In genomic region chr2:102025016-102025491, GRCh38 we compare ENCODE assay signal across 1 cellular context.
TF ChIP-seq lines count a peak whose summit lies in the region.

No MANE protein-coding gene starts in this region.

TF ChIP-seq in HepG2, 621 proteins besides CTCF, POLR2A, EP300 and RAD21 (continued from another document and continues in another):
- TF ChIP-seq SNAPC2 (CRISPR knock-in tag; IDR thresholded peaks at IDR 0.05) (no peak), GATAD2A (CRISPR knock-in tag; IDR thresholded peaks at IDR 0.05) (peak; percentile 49; the same call in 1 of the 2 replicates), ZNF7 (CRISPR knock-in tag; IDR thresholded peaks at IDR 0.05) (no peak), ZNF747 (CRISPR knock-in tag; IDR thresholded peaks at IDR 0.05; ENCODE audit: borderline replicate concordance) (no peak), ZNF574 (CRISPR knock-in tag; IDR thresholded peaks at IDR 0.05) (no peak), ZNF589 (CRISPR knock-in tag; conservative IDR thresholded peaks at IDR 0.05) (no peak), CCDC6 (CRISPR knock-in tag; IDR thresholded peaks at IDR 0.05) (no peak), ZFP41 (CRISPR knock-in tag; IDR thresholded peaks at IDR 0.05; ENCODE audit: borderline replicate concordance) (no peak), SNAI1 (CRISPR knock-in tag; IDR thresholded peaks at IDR 0.05; ENCODE audit: borderline replicate concordance) (no peak), YEATS4 (CRISPR knock-in tag; IDR thresholded peaks at IDR 0.05; ENCODE audit: borderline replicate concordance) (no peak), ERF (CRISPR knock-in tag; IDR thresholded peaks at IDR 0.05) (0 out of 2 replicates have a peak, but pooled peaks have one; percentile 15), ATF2 (CRISPR knock-in tag; IDR thresholded peaks at IDR 0.05) (no peak), ZBTB42 (CRISPR knock-in tag; IDR thresholded peaks at IDR 0.05) (no peak), MTA1 (CRISPR knock-in tag; IDR thresholded peaks at IDR 0.05; ENCODE audit: borderline replicate concordance) (no peak), ZNF552 (CRISPR knock-in tag; IDR thresholded peaks at IDR 0.05; ENCODE audit: borderline replicate concordance) (no peak), ISL2 (CRISPR knock-in tag; IDR thresholded peaks at IDR 0.05) (no peak), ZNF264 (CRISPR knock-in tag; IDR thresholded peaks at IDR 0.05) (no peak), ZNF784 (CRISPR knock-in tag; IDR thresholded peaks at IDR 0.05; ENCODE audit: borderline replicate concordance) (no peak), SAP130 (CRISPR knock-in tag; IDR thresholded peaks at IDR 0.05; ENCODE audit: low read depth) (peak; percentile 20; the same call in 1 of the 2 replicates), ZFYVE20 (CRISPR knock-in tag; IDR thresholded peaks at IDR 0.05; ENCODE audit: borderline replicate concordance, low read depth) (no peak), ZNF260 (CRISPR knock-in tag; IDR thresholded peaks at IDR 0.05; ENCODE audit: borderline replicate concordance, low read depth) (no peak), ZMAT5 (CRISPR knock-in tag; IDR thresholded peaks at IDR 0.05; ENCODE audit: borderline replicate concordance, low read depth) (no peak), RBFOX2 (IDR thresholded peaks at IDR 0.05; ENCODE audit: low read depth, low read length) (0 out of 2 replicates have a peak, but pooled peaks have one; percentile 7), ATF7 (IDR thresholded peaks at IDR 0.05) (no peak), ATF7 (CRISPR knock-in tag; IDR thresholded peaks at IDR 0.05) (no peak), ZNF550 (CRISPR knock-in tag; IDR thresholded peaks at IDR 0.05; ENCODE audit: borderline replicate concordance) (no peak), DDIT3 (CRISPR knock-in tag; IDR thresholded peaks at IDR 0.05) (no peak), ZBTB8A (CRISPR knock-in tag; IDR thresholded peaks at IDR 0.05; ENCODE audit: borderline replicate concordance, low read depth) (no peak), BCL3 (CRISPR knock-in tag; IDR thresholded peaks at IDR 0.05) (no peak), ELF4 (CRISPR knock-in tag; IDR thresholded peaks at IDR 0.05; ENCODE audit: borderline replicate concordance) (no peak), ZZZ3 (CRISPR knock-in tag; IDR thresholded peaks at IDR 0.05; ENCODE audit: borderline replicate concordance) (no peak), SP2 (CRISPR knock-in tag; IDR thresholded peaks at IDR 0.05) (no peak), EHMT2 (IDR thresholded peaks at IDR 0.05; ENCODE audit: borderline replicate concordance, low read depth, low read length) (0 out of 2 replicates have a peak, but pooled peaks have one; percentile 29), FOXJ3 (CRISPR knock-in tag; IDR thresholded peaks at IDR 0.05; ENCODE audit: borderline replicate concordance) (peak; percentile 24; the same call in 1 of the 2 replicates), ZNF10 (CRISPR knock-in tag; IDR thresholded peaks at IDR 0.05; ENCODE audit: borderline replicate concordance, low read depth) (no peak), ZNF441 (CRISPR knock-in tag; IDR thresholded peaks at IDR 0.05; ENCODE audit: borderline replicate concordance) (no peak), CHCHD3 (CRISPR knock-in tag; IDR thresholded peaks at IDR 0.05) (no peak), ASH2L (IDR thresholded peaks at IDR 0.05; ENCODE audit: insufficient read length, low read depth, low read length) (peak; percentile 46), SKIL (CRISPR knock-in tag; IDR thresholded peaks at IDR 0.05; ENCODE audit: borderline replicate concordance) (no peak), ZNF34 (CRISPR knock-in tag; IDR thresholded peaks at IDR 0.05; ENCODE audit: borderline replicate concordance) (0 out of 2 replicates have a peak, but pooled peaks have one; percentile 2), STAT5B (CRISPR knock-in tag; IDR thresholded peaks at IDR 0.05) (no peak), HMG20A (CRISPR knock-in tag; IDR thresholded peaks at IDR 0.05; ENCODE audit: borderline replicate concordance) (no peak)
- TF ChIP-seq, protein P1, sequence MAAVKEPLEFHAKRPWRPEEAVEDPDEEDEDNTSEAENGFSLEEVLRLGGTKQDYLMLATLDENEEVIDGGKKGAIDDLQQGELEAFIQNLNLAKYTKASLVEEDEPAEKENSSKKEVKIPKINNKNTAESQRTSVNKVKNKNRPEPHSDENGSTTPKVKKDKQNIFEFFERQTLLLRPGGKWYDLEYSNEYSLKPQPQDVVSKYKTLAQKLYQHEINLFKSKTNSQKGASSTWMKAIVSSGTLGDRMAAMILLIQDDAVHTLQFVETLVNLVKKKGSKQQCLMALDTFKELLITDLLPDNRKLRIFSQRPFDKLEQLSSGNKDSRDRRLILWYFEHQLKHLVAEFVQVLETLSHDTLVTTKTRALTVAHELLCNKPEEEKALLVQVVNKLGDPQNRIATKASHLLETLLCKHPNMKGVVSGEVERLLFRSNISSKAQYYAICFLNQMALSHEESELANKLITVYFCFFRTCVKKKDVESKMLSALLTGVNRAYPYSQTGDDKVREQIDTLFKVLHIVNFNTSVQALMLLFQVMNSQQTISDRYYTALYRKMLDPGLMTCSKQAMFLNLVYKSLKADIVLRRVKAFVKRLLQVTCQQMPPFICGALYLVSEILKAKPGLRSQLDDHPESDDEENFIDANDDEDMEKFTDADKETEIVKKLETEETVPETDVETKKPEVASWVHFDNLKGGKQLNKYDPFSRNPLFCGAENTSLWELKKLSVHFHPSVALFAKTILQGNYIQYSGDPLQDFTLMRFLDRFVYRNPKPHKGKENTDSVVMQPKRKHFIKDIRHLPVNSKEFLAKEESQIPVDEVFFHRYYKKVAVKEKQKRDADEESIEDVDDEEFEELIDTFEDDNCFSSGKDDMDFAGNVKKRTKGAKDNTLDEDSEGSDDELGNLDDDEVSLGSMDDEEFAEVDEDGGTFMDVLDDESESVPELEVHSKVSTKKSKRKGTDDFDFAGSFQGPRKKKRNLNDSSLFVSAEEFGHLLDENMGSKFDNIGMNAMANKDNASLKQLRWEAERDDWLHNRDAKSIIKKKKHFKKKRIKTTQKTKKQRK (IDR thresholded peaks at IDR 0.05; ENCODE audit: low read length) = no peak
- TF ChIP-seq, protein P2, sequence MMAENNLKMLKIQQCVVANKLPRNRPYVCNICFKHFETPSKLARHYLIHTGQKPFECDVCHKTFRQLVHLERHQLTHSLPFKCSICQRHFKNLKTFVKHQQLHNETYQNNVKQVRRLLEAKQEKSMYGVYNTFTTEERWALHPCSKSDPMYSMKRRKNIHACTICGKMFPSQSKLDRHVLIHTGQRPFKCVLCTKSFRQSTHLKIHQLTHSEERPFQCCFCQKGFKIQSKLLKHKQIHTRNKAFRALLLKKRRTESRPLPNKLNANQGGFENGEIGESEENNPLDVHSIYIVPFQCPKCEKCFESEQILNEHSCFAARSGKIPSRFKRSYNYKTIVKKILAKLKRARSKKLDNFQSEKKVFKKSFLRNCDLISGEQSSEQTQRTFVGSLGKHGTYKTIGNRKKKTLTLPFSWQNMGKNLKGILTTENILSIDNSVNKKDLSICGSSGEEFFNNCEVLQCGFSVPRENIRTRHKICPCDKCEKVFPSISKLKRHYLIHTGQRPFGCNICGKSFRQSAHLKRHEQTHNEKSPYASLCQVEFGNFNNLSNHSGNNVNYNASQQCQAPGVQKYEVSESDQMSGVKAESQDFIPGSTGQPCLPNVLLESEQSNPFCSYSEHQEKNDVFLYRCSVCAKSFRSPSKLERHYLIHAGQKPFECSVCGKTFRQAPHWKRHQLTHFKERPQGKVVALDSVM (CRISPR knock-in tag; IDR thresholded peaks at IDR 0.05) = no peak
- TF ChIP-seq, protein P3, sequence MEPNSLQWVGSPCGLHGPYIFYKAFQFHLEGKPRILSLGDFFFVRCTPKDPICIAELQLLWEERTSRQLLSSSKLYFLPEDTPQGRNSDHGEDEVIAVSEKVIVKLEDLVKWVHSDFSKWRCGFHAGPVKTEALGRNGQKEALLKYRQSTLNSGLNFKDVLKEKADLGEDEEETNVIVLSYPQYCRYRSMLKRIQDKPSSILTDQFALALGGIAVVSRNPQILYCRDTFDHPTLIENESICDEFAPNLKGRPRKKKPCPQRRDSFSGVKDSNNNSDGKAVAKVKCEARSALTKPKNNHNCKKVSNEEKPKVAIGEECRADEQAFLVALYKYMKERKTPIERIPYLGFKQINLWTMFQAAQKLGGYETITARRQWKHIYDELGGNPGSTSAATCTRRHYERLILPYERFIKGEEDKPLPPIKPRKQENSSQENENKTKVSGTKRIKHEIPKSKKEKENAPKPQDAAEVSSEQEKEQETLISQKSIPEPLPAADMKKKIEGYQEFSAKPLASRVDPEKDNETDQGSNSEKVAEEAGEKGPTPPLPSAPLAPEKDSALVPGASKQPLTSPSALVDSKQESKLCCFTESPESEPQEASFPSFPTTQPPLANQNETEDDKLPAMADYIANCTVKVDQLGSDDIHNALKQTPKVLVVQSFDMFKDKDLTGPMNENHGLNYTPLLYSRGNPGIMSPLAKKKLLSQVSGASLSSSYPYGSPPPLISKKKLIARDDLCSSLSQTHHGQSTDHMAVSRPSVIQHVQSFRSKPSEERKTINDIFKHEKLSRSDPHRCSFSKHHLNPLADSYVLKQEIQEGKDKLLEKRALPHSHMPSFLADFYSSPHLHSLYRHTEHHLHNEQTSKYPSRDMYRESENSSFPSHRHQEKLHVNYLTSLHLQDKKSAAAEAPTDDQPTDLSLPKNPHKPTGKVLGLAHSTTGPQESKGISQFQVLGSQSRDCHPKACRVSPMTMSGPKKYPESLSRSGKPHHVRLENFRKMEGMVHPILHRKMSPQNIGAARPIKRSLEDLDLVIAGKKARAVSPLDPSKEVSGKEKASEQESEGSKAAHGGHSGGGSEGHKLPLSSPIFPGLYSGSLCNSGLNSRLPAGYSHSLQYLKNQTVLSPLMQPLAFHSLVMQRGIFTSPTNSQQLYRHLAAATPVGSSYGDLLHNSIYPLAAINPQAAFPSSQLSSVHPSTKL (CRISPR knock-in tag; IDR thresholded peaks at IDR 0.05) = 0 out of 2 replicates have a peak, but pooled peaks have one; percentile 9
- TF ChIP-seq, protein P4, sequence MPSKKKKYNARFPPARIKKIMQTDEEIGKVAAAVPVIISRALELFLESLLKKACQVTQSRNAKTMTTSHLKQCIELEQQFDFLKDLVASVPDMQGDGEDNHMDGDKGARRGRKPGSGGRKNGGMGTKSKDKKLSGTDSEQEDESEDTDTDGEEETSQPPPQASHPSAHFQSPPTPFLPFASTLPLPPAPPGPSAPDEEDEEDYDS (CRISPR knock-in tag; IDR thresholded peaks at IDR 0.05) = peak; percentile 65; the same call in 1 of the 2 replicates
